Comparison of ENCODE assay signal across 13 cellular contexts in genomic region chr13:77389617-77389984, GRCh38.
DNase-seq lines count a peak whose midpoint lies in the region; ATAC-seq and TF ChIP-seq lines count a peak whose summit lies in the region.
"Had no signal": no experiment of that assay in that cellular context is flagged by ENCODE, and none has a peak within 500 bp of the region (broad histone marks: within the 10 kb centered on the region; RNA-seq: fewer than 3 reads in every experiment).

No MANE protein-coding gene starts in this region.

- H3K9me3 Mint-ChIP-seq in stimulated activated naive B cell treated with anti-CD40 and anti-IgM and Interleukin-4, amounts not matched to agents 10 μg/mL and 1 μg/mL and 100 μg/mL, for 72 hours: no peaks in the 10 kb centered on the region

- no peak overlapping the region for H3K4me3 ChIP-seq in SK-N-SH (ENCODE audit: low read depth in 2 of 2, low read length in 1 of 2)
- H3K4me3 ChIP-seq: body of pancreas, upper lobe of left lung had no signal

- no peaks in the 10 kb centered on the region for H4K20me1 ChIP-seq in SK-N-SH (ENCODE audit: insufficient read depth)

- peaks cover 2 to 3% of the 10 kb centered on the region in 2 donors for H3K36me3 Mint-ChIP-seq in stimulated activated naive B cell treated with anti-CD40 and anti-IgM and Interleukin-4, amounts not matched to agents 10 μg/mL and 1 μg/mL and 100 μg/mL, for 72 hours
- H3K36me3 Mint-ChIP-seq: mesothelial cell of epicardium had no signal

- H3K27ac Mint-ChIP-seq in stimulated activated naive B cell treated with anti-CD40 and anti-IgM and Interleukin-4, amounts not matched to agents 10 μg/mL and 1 μg/mL and 100 μg/mL, for 72 hours: peak overlapping the region; percentile 22
- H3K27ac Mint-ChIP-seq: mesothelial cell of epicardium had no signal

- CTCF ChIA-PET in SK-N-SH (lab: Yijun Ruan, JAX): interaction anchor here (0.6 to 1.8 kb wide), 3 partner anchors 13 to 89 kb away, joined by 3 to 6 read pairs (median 3); no protein-coding TSS in a partner anchor

- no peaks in the 10 kb centered on the region for H3K27me3 ChIP-seq in SK-N-SH (ENCODE audit: insufficient read depth)
- H3K27me3 ChIP-seq: body of pancreas, upper lobe of left lung had no signal

- no peak overlapping the region for H3K9ac ChIP-seq in SK-N-SH

- peaks cover 0 to 5% of the 10 kb centered on the region in 2 donors for H3K27me3 Mint-ChIP-seq in stimulated activated naive B cell treated with anti-CD40 and anti-IgM and Interleukin-4, amounts not matched to agents 10 μg/mL and 1 μg/mL and 100 μg/mL, for 72 hours

- H3K27ac ChIP-seq in SK-N-SH (ENCODE audit: low read depth in 2 of 2, low read length in 1 of 2): no peak overlapping the region
- H3K27ac ChIP-seq: body of pancreas, upper lobe of left lung had no signal

- no peaks in the 10 kb centered on the region for H3K9me3 ChIP-seq in SK-N-SH
- H3K9me3 ChIP-seq: body of pancreas, upper lobe of left lung had no signal

- TF ChIP-seq EP300 in SK-N-SH (IDR thresholded peaks at IDR 0.05; ENCODE audit: borderline replicate concordance in 1 of 2, low read depth in 1 of 2, low read length in 1 of 2): no peak

- H3K79me2 ChIP-seq in SK-N-SH (ENCODE audit: insufficient read depth): no peaks in the 10 kb centered on the region

- no peak for DNase-seq in activated CD4-positive, CD25-positive, alpha-beta regulatory T cell treated with anti-CD3 and anti-CD28 coated beads, Interleukin-2, amount 50 U/mL, for 72 hours
- DNase-seq in stimulated activated naive B cell treated with anti-CD40 and anti-IgM and Interleukin-4, amounts not matched to agents 10 μg/mL and 1 μg/mL and 100 μg/mL, for 72 hours: no peak
- no peak for DNase-seq in NCI-H187 treated with DMSO at 0.1 percent for 48 hours (lab: John Stamatoyannopoulos, UW)
- DNase-seq in NK-92 treated with Interleukin-12 subunit alpha and Interleukin-12 subunit beta, amount 100 ng/mL, for 24 hours (lab: John Stamatoyannopoulos, UW): no peak
- no peak for DNase-seq in SK-N-SH
- DNase-seq: activated CD4-positive, CD25-positive, alpha-beta regulatory T cell; body of pancreas; NCI-H2029; upper lobe of left lung had no signal

- peaks cover 11 to 37% of the 10 kb centered on the region in 2 donors for H3K4me1 Mint-ChIP-seq in stimulated activated naive B cell treated with anti-CD40 and anti-IgM and Interleukin-4, amounts not matched to agents 10 μg/mL and 1 μg/mL and 100 μg/mL, for 72 hours

- no peak overlapping the region for H3K4me2 ChIP-seq in SK-N-SH

- no peak for TF ChIP-seq CTCF in SK-N-SH (IDR thresholded peaks at IDR 0.05)

- no peaks in the 10 kb centered on the region for H3K9me2 ChIP-seq in SK-N-SH

- POLR2A ChIA-PET in SK-N-SH (lab: Yijun Ruan, JAX): no interaction called here

- ATAC-seq in activated CD4-positive, CD25-positive, alpha-beta regulatory T cell treated with anti-CD3 and anti-CD28 coated beads, Interleukin-2, amount 50 U/mL, for 24 hours: peak; percentile 62 to 64
- ATAC-seq in GM21423 (IDR thresholded peaks at IDR 0.05; ENCODE audit: unreplicated experiment) (peak; percentile 59), HG03175 (IDR thresholded peaks at IDR 0.05; ENCODE audit: unreplicated experiment) (peak; percentile 74)
- ATAC-seq in stimulated activated naive B cell treated with anti-CD40 and anti-IgM and Interleukin-4, amounts not matched to agents 10 μg/mL and 1 μg/mL and 100 μg/mL, for 72 hours (replicated peaks): peak in 1 of 2 donors; percentile 62
- ATAC-seq: body of pancreas had no signal

- H3K4me3 Mint-ChIP-seq in stimulated activated naive B cell treated with anti-CD40 and anti-IgM and Interleukin-4, amounts not matched to agents 10 μg/mL and 1 μg/mL and 100 μg/mL, for 72 hours: no peak overlapping the region
- H3K4me3 Mint-ChIP-seq: mesothelial cell of epicardium had no signal

- no peaks in the 10 kb centered on the region for H3F3A ChIP-seq in SK-N-SH (replicated peaks; ENCODE audit: insufficient read depth)

- TF ChIP-seq RAD21 in SK-N-SH (IDR thresholded peaks at IDR 0.05; ENCODE audit: low read length): no peak

- H3K4me1 ChIP-seq in SK-N-SH (ENCODE audit: control insufficient read depth in 1 of 2, insufficient read depth in 2 of 2, low read depth in 1 of 2, low read length in 1 of 2): no peaks in the 10 kb centered on the region; a peak in 1 of 4 replicates
- H3K4me1 ChIP-seq: body of pancreas, upper lobe of left lung had no signal

- no peak overlapping the region for H2AFZ ChIP-seq in SK-N-SH (ENCODE audit: low read depth)

- no peaks in the 10 kb centered on the region for H3K36me3 ChIP-seq in SK-N-SH (replicated peaks in 1 of 2; ENCODE audit: control insufficient read depth in 1 of 2, insufficient read depth in 2 of 2, low read length in 1 of 2)
- H3K36me3 ChIP-seq: upper lobe of left lung had no signal

TF ChIP-seq in SK-N-SH, 30 proteins besides CTCF, POLR2A, EP300 and RAD21:
- no peak for TF ChIP-seq TEAD4 (IDR thresholded peaks at IDR 0.05; ENCODE audit: borderline replicate concordance, insufficient read depth)
- TF ChIP-seq FOSL2 (IDR thresholded peaks at IDR 0.05; ENCODE audit: borderline replicate concordance, low read depth): no peak
- no peak for TF ChIP-seq MAX (IDR thresholded peaks at IDR 0.05; ENCODE audit: low read depth)
- no peak for TF ChIP-seq SMC3 (IDR thresholded peaks at IDR 0.05; ENCODE audit: low read depth, low read length)
- TF ChIP-seq, protein P1, sequence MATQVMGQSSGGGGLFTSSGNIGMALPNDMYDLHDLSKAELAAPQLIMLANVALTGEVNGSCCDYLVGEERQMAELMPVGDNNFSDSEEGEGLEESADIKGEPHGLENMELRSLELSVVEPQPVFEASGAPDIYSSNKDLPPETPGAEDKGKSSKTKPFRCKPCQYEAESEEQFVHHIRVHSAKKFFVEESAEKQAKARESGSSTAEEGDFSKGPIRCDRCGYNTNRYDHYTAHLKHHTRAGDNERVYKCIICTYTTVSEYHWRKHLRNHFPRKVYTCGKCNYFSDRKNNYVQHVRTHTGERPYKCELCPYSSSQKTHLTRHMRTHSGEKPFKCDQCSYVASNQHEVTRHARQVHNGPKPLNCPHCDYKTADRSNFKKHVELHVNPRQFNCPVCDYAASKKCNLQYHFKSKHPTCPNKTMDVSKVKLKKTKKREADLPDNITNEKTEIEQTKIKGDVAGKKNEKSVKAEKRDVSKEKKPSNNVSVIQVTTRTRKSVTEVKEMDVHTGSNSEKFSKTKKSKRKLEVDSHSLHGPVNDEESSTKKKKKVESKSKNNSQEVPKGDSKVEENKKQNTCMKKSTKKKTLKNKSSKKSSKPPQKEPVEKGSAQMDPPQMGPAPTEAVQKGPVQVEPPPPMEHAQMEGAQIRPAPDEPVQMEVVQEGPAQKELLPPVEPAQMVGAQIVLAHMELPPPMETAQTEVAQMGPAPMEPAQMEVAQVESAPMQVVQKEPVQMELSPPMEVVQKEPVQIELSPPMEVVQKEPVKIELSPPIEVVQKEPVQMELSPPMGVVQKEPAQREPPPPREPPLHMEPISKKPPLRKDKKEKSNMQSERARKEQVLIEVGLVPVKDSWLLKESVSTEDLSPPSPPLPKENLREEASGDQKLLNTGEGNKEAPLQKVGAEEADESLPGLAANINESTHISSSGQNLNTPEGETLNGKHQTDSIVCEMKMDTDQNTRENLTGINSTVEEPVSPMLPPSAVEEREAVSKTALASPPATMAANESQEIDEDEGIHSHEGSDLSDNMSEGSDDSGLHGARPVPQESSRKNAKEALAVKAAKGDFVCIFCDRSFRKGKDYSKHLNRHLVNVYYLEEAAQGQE (IDR thresholded peaks at IDR 0.05; ENCODE audit: low read depth, low read length): no peak
- no peak for TF ChIP-seq GABPA (IDR thresholded peaks at IDR 0.05; ENCODE audit: low read depth)
- no peak for TF ChIP-seq TCF12 (IDR thresholded peaks at IDR 0.05)
- TF ChIP-seq NRF1 (IDR thresholded peaks at IDR 0.05; ENCODE audit: low read depth, low read length): no peak
- TF ChIP-seq FOXJ3 (CRISPR knock-in tag; IDR thresholded peaks at IDR 0.05): no peak
- TF ChIP-seq POLR2AphosphoS5 (IDR thresholded peaks at IDR 0.05; ENCODE audit: low read depth, low read length): no peak
- no peak for TF ChIP-seq TAF1 (IDR thresholded peaks at IDR 0.05; ENCODE audit: borderline replicate concordance, low read depth, low read length)
- no peak for TF ChIP-seq GATA2 (CRISPR knock-in tag; IDR thresholded peaks at IDR 0.05)
